ENCODE assay signal across 16 cellular contexts in the genomic region with DNA sequence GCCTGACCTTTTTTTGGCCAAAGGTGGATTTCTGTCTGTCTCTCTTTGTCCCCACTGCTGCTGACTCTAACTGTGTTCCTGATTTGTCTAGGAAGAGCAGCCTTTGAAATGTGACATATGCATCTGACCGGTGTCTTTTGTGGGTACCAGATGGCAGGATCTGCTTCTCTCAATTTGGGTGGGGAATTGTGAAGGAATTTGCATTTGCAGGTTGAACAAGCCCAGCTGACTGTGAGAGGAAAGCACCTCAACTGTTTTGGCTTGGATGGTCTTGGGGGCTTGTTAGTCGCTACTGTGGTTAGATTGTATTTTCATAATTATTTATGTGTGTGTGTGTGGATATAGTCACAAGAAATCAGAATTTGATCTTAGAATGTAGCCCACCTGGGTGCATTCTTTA. TPM values are rescaled to one million over a fixed set of nuclear protein-coding genes. Genes with fewer than 3 reads are reported as not detected.
DNase-seq lines count a peak whose midpoint lies in the region; ATAC-seq and TF ChIP-seq lines count a peak whose summit lies in the region.
"Had no signal": no experiment of that assay in that cellular context is flagged by ENCODE, and none has a peak within 500 bp of the region (broad histone marks: within the 10 kb centered on the region; RNA-seq: fewer than 3 reads in every experiment).

No MANE protein-coding gene starts in this region.

- peak overlapping the region; percentile 71 for H2AFZ ChIP-seq in OCI-LY7 (ENCODE audit: low read length)

- peak; percentile 18 for DNase-seq in GM12865 (ENCODE audit: low read depth)
- peak; percentile 82 for DNase-seq in OCI-LY7 (ENCODE audit: low spot score)
- peak in 1 of 2 donors; percentile 28 for DNase-seq in memory B cell (ENCODE audit: low spot score in 2 of 2)
- no peak for DNase-seq in OCI-M2 (lab: John Stamatoyannopoulos, UW; ENCODE audit: unreplicated experiment)
- no peak for DNase-seq in left ventricle myocardium inferior
- DNase-seq in activated naive CD4-positive, alpha-beta T cell treated with anti-CD3 and anti-CD28 coated beads, Interleukin-2, amount 50 U/mL, for 16 hours = no peak
- DNase-seq in sciatic nerve (ENCODE audit: low spot score) = no peak
- DNase-seq: ACHN; C1 segment of cervical spinal cord; CD4-positive, alpha-beta T cell; DMS79; EL; HCEC 1CT; HFFc6 had no signal

- no peaks in the 10 kb centered on the region for H3K36me3 Mint-ChIP-seq in memory B cell

- intact Hi-C loops in OCI-LY7 (cut with micrococcal nuclease; ENCODE audit: unreplicated experiment) = no loop called here
- intact Hi-C loops in left ventricle myocardium inferior (cut with micrococcal nuclease) = no loop called here
- intact Hi-C loops in sciatic nerve (cut with DNase I) = no loop called here

- H4K20me1 ChIP-seq in OCI-LY7 (ENCODE audit: insufficient read depth, low read length) = no peaks in the 10 kb centered on the region

- no peak for TF ChIP-seq CTCF in GM12865 (IDR thresholded peaks at IDR 0.05; ENCODE audit: insufficient read depth, low read depth, low read length, missing control alignments)
- TF ChIP-seq CTCF in OCI-LY7 (conservative IDR thresholded peaks at IDR 0.05; ENCODE audit: low read length) = no peak
- TF ChIP-seq CTCF in left ventricle myocardium inferior (IDR thresholded peaks at IDR 0.05; ENCODE audit: borderline replicate concordance) = no peak

- ATAC-seq in memory B cell (ENCODE audit: low read depth) (peak; percentile 97), sciatic nerve (no peak)
- ATAC-seq: K562 had no signal

- no peaks in the 10 kb centered on the region for H3K79me2 ChIP-seq in OCI-LY7 (ENCODE audit: insufficient read depth, low read depth, low read length)

- no peaks in the 10 kb centered on the region for H3K9me2 ChIP-seq in OCI-LY7 (ENCODE audit: insufficient read depth, low read length)

- H3K4me1 Mint-ChIP-seq in memory B cell = peaks cover 22% of the 10 kb centered on the region

- H3K27me3 Mint-ChIP-seq in memory B cell = no peaks in the 10 kb centered on the region
- H3K27me3 Mint-ChIP-seq: CD4-positive, alpha-beta T cell had no signal

- H3K4me3 ChIP-seq in GM12865 (ENCODE audit: low read depth, low read length) (no peak overlapping the region), OCI-LY7 (ENCODE audit: low read depth, low read length, poor library complexity, severe bottlenecking) (peak overlapping the region; percentile 16), left ventricle myocardium inferior (no peak overlapping the region)
- H3K4me3 ChIP-seq: K562 had no signal

- H3K9me3 ChIP-seq in OCI-LY7 (ENCODE audit: low read length) (peaks cover 9% of the 10 kb centered on the region; the same call in 1 of the 2 replicates), left ventricle myocardium inferior (replicated peaks) (no peaks in the 10 kb centered on the region)

- CTCF ChIA-PET in OCI-LY7 (lab: Charles Lee; ENCODE audit: unreplicated experiment) = no interaction called here

- H3K4me3 Mint-ChIP-seq in memory B cell = peak overlapping the region; percentile 12
- H3K4me3 Mint-ChIP-seq: CD4-positive, alpha-beta T cell; HFFc6 had no signal

- peak overlapping the region; percentile 52 for H3K27ac Mint-ChIP-seq in memory B cell
- H3K27ac Mint-ChIP-seq: CD4-positive, alpha-beta T cell; HFFc6 had no signal

- POLR2A ChIA-PET in OCI-LY7 (lab: Charles Lee) = no interaction called here

- H3K4me1 ChIP-seq in OCI-LY7 (ENCODE audit: insufficient read depth, low read length, poor library complexity, severe bottlenecking) (peaks cover 29% of the 10 kb centered on the region), left ventricle myocardium inferior (no peaks in the 10 kb centered on the region)

- H3K36me3 ChIP-seq in OCI-LY7 (ENCODE audit: insufficient read depth, low read length) (no peaks in the 10 kb centered on the region), left ventricle myocardium inferior (no peaks in the 10 kb centered on the region)

- BruUV-seq in OCI-LY7 (replicated peaks; lab: Mats Ljungman, UMichigan) = no TSS peak

- peak overlapping the region; percentile 56 for H3K4me2 ChIP-seq in OCI-LY7 (ENCODE audit: low read length)

- H3K27me3 ChIP-seq in left ventricle myocardium inferior (ENCODE audit: low read depth) = no peaks in the 10 kb centered on the region

- peak overlapping the region; percentile 78 for H3K27ac ChIP-seq in OCI-LY7 (ENCODE audit: low read depth, low read length, poor library complexity, severe bottlenecking)
- H3K27ac ChIP-seq in left ventricle myocardium inferior (replicated peaks) = no peak overlapping the region
- H3K27ac ChIP-seq: HL-60 had no signal

- no peaks in the 10 kb centered on the region for H3K9me3 Mint-ChIP-seq in memory B cell
- H3K9me3 Mint-ChIP-seq: CD4-positive, alpha-beta T cell; HFFc6 had no signal

RNA-seq across cellular contexts. Expression of a gene that starts 37.7 kb away (rescaled TPM):
- 19.4 and 31.3 TPM in 2 replicates for total RNA-seq in OCI-LY7 (2014; rRNA removed; shearing (Covaris generic))
- total RNA-seq in OCI-LY7 (2022) = 41.1 and 42.0 TPM in 2 replicates
- total RNA-seq in left ventricle myocardium inferior = 41.1 TPM
- 32.7 TPM for total RNA-seq in sciatic nerve

RNA-seq across cellular contexts. Expression of a gene that starts 58.7 kb away (rescaled TPM):
- total RNA-seq in OCI-LY7 (2014; rRNA removed; shearing (Covaris generic)) = 31.4 and 37.1 TPM in 2 replicates
- total RNA-seq in OCI-LY7 (2022) = 89.3 and 95.1 TPM in 2 replicates
- total RNA-seq in left ventricle myocardium inferior = 53.7 TPM
- total RNA-seq in sciatic nerve = 130 TPM

Comparison
In these comparisons a context has a peak if more than half of its experiments do, and no peak if none do; other contexts are left out.
1. DNase-seq: peak in GM12865 (single experiment) and OCI-LY7 (single experiment); none in OCI-M2 (single experiment), left ventricle myocardium inferior (single experiment), activated naive CD4-positive, alpha-beta T cell treated with anti-CD3 and anti-CD28 coated beads, Interleukin-2, amount 50 U/mL, for 16 hours (single experiment) and sciatic nerve (single experiment).